13 cellular contexts compared by ENCODE assay signal in the genomic region with DNA sequence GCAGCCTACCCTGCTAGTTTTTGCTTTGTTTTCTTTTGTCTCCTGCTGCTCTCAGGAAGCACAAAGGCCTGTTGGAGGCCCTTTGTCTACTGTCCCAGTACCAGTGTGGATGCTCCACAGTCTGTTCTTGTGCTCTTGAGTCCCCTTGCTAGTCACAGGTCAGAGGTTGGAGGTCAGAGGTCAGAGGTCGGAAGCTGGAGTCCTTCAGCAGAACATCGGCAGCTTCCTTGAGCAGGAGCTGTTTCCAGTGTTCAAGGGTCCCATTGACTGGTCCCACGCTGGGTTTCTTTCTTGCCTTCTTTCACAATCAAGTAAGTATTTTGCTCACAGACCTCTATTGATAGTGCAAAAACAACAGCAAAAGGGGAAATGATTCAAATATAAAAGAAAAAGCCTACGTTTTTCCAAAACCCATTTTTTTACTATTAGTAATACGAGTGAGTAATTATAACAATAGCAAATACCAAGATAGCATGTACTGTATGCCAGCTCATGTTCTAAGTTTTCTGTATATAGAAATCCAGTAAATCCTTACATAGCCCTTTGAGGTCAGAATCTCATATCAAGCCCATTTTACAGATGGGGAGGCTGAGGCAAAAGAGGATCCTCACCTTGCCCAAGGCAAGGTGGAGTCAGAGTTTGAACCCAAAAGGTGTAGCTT. TPM values are rescaled to one million over a fixed set of nuclear protein-coding genes. Genes with fewer than 3 reads are reported as not detected.
DNase-seq lines count a peak whose midpoint lies in the region; ATAC-seq lines count a peak whose summit lies in the region.
"Had no signal": no experiment of that assay in that cellular context is flagged by ENCODE, and none has a peak within 500 bp of the region (broad histone marks: within the 10 kb centered on the region; RNA-seq: fewer than 3 reads in every experiment).

No MANE protein-coding gene starts in this region.

- H3K27me3 Mint-ChIP-seq in activated T-helper 17 cell treated with anti-CD3 and anti-CD28 coated beads, Interleukin-2, amount 50 U/mL, for 72 hours = peaks cover 3% of the 10 kb centered on the region
- no peaks in the 10 kb centered on the region for H3K27me3 Mint-ChIP-seq in activated T-cell treated with anti-CD3 and anti-CD28 coated beads, Interleukin-2, amount 50 U/mL, for 72 hours (ENCODE audit: low read depth)
- H3K27me3 Mint-ChIP-seq: activated naive CD4-positive, alpha-beta T cell treated with anti-CD3 and anti-CD28 coated beads, Interleukin-2, amount 50 U/mL, for 24 hours had no signal

- H3K4me1 Mint-ChIP-seq in activated T-helper 17 cell treated with anti-CD3 and anti-CD28 coated beads, Interleukin-2, amount 50 U/mL, for 72 hours = no peaks in the 10 kb centered on the region
- H3K4me1 Mint-ChIP-seq in activated T-cell treated with anti-CD3 and anti-CD28 coated beads, Interleukin-2, amount 50 U/mL, for 72 hours (ENCODE audit: low read depth) = no peaks in the 10 kb centered on the region
- H3K4me1 Mint-ChIP-seq: activated naive CD4-positive, alpha-beta T cell treated with anti-CD3 and anti-CD28 coated beads, Interleukin-2, amount 50 U/mL, for 24 hours had no signal

- peaks cover 5% of the 10 kb centered on the region for H3K9me3 Mint-ChIP-seq in activated T-helper 17 cell treated with anti-CD3 and anti-CD28 coated beads, Interleukin-2, amount 50 U/mL, for 72 hours
- H3K9me3 Mint-ChIP-seq in activated T-cell treated with anti-CD3 and anti-CD28 coated beads, Interleukin-2, amount 50 U/mL, for 72 hours = peaks cover 3 to 4% of the 10 kb centered on the region in 2 donors
- H3K9me3 Mint-ChIP-seq: activated naive CD4-positive, alpha-beta T cell treated with anti-CD3 and anti-CD28 coated beads, Interleukin-2, amount 50 U/mL, for 24 hours had no signal

- no peak overlapping the region for H3K27ac Mint-ChIP-seq in activated T-helper 17 cell treated with anti-CD3 and anti-CD28 coated beads, Interleukin-2, amount 50 U/mL, for 72 hours
- H3K27ac Mint-ChIP-seq in activated T-cell treated with anti-CD3 and anti-CD28 coated beads, Interleukin-2, amount 50 U/mL, for 72 hours = no peak overlapping the region
- H3K27ac Mint-ChIP-seq: activated naive CD4-positive, alpha-beta T cell treated with anti-CD3 and anti-CD28 coated beads, Interleukin-2, amount 50 U/mL, for 24 hours had no signal

- peak overlapping the region; percentile 14 for H3K4me3 ChIP-seq in adipocyte (ENCODE audit: low read length)
- H3K4me3 ChIP-seq: lung had no signal

- H3K9me3 ChIP-seq in adipocyte (ENCODE audit: control insufficient read depth, low read length) = peaks cover 10% of the 10 kb centered on the region

- H3K36me3 Mint-ChIP-seq in activated T-helper 17 cell treated with anti-CD3 and anti-CD28 coated beads, Interleukin-2, amount 50 U/mL, for 72 hours (ENCODE audit: low read depth) = no peaks in the 10 kb centered on the region
- no peaks in the 10 kb centered on the region for H3K36me3 Mint-ChIP-seq in activated T-cell treated with anti-CD3 and anti-CD28 coated beads, Interleukin-2, amount 50 U/mL, for 72 hours (ENCODE audit: insufficient read depth in 2 of 2)
- H3K36me3 Mint-ChIP-seq: activated naive CD4-positive, alpha-beta T cell treated with anti-CD3 and anti-CD28 coated beads, Interleukin-2, amount 50 U/mL, for 24 hours had no signal

- peaks cover 22% of the 10 kb centered on the region for H3K4me1 ChIP-seq in adipocyte (ENCODE audit: control insufficient read depth, insufficient read depth, low read length)

- ATAC-seq in sciatic nerve (peak; percentile 46), HG02678 (IDR thresholded peaks at IDR 0.05; ENCODE audit: unreplicated experiment) (no peak)
- ATAC-seq in activated T-helper 17 cell treated with anti-CD3 and anti-CD28 coated beads, Interleukin-2, amount 50 U/mL, for 72 hours (replicated peaks) = no peak
- no peak for ATAC-seq in activated T-cell treated with anti-CD3 and anti-CD28 coated beads, Interleukin-2, amount 50 U/mL, for 72 hours (replicated peaks in 1 of 2)
- ATAC-seq: esophagus mucosa had no signal

- no peaks in the 10 kb centered on the region for H3K36me3 ChIP-seq in adipocyte (ENCODE audit: control insufficient read depth, insufficient read depth, low read length, severe bottlenecking)

- intact Hi-C loops in sciatic nerve (cut with DNase I) = no loop called here

- peak overlapping the region; percentile 24 for H3K9ac ChIP-seq in adipocyte (ENCODE audit: low read length)

- no peak overlapping the region for H3K4me3 Mint-ChIP-seq in activated T-helper 17 cell treated with anti-CD3 and anti-CD28 coated beads, Interleukin-2, amount 50 U/mL, for 72 hours
- H3K4me3 Mint-ChIP-seq in activated T-cell treated with anti-CD3 and anti-CD28 coated beads, Interleukin-2, amount 50 U/mL, for 72 hours = no peak overlapping the region
- H3K4me3 Mint-ChIP-seq: activated naive CD4-positive, alpha-beta T cell treated with anti-CD3 and anti-CD28 coated beads, Interleukin-2, amount 50 U/mL, for 24 hours had no signal

- DNase-seq in HCEC 1CT = peak; percentile 92
- peak; percentile 63 for DNase-seq in adipocyte (ENCODE audit: low read depth)
- peak; percentile 68 for DNase-seq in fibroblast of peridontal ligament (ENCODE audit: extremely low read depth)
- peak; percentile 88 for DNase-seq in sciatic nerve (ENCODE audit: low spot score)
- no peak for DNase-seq in LoVo (ENCODE audit: low spot score)
- DNase-seq in activated T-cell treated with anti-CD3 and anti-CD28 coated beads, Interleukin-2, amount 50 U/mL, for 72 hours = no peak
- DNase-seq: NCI-H2171 treated with DMSO at 0.1 percent for 48 hours, small intestine had no signal

- H3K27me3 ChIP-seq in adipocyte (replicated peaks; ENCODE audit: control insufficient read depth, insufficient read depth, low read length) = no peaks in the 10 kb centered on the region

RNA-seq across cellular contexts. Expression of a gene that starts 10.9 kb away (rescaled TPM):
- total RNA-seq in sciatic nerve = 64.0 TPM
- total RNA-seq in activated T-helper 17 cell treated with anti-CD3 and anti-CD28 coated beads, Interleukin-2, amount 50 U/mL, for 72 hours = not detected
- total RNA-seq in activated T-cell treated with anti-CD3 and anti-CD28 coated beads, Interleukin-2, amount 50 U/mL, for 72 hours = under 1 TPM; 0.35 to 0.36 TPM

RNA-seq across cellular contexts. Expression of a gene that starts 50.4 kb away (rescaled TPM):
- total RNA-seq in sciatic nerve = 75.9 TPM
- total RNA-seq in activated T-helper 17 cell treated with anti-CD3 and anti-CD28 coated beads, Interleukin-2, amount 50 U/mL, for 72 hours = under 1 TPM; 0.11 to 0.67 TPM
- total RNA-seq in activated T-cell treated with anti-CD3 and anti-CD28 coated beads, Interleukin-2, amount 50 U/mL, for 72 hours = 1 to 10 TPM; 5.5 to 8.5 TPM

Comparison
In these comparisons a context has a peak if more than half of its experiments do, and no peak if none do; other contexts are left out.
1. DNase-seq: peak in HCEC 1CT (single experiment), adipocyte (single experiment), fibroblast of peridontal ligament (single experiment) and sciatic nerve (single experiment); none in LoVo (single experiment) and activated T-cell treated with anti-CD3 and anti-CD28 coated beads, Interleukin-2, amount 50 U/mL, for 72 hours (0 of 2).
2. RNA of a gene that starts 10.9 kb away (total RNA-seq): 64.0 TPM in sciatic nerve (single experiment); 0.35 to 0.36 TPM in activated T-cell treated with anti-CD3 and anti-CD28 coated beads, Interleukin-2, amount 50 U/mL, for 72 hours and not detected in activated T-helper 17 cell treated with anti-CD3 and anti-CD28 coated beads, Interleukin-2, amount 50 U/mL, for 72 hours; every median in the first group is over 10 times any median in the second.